1 cellular context compared by ENCODE assay signal in the genomic region with DNA sequence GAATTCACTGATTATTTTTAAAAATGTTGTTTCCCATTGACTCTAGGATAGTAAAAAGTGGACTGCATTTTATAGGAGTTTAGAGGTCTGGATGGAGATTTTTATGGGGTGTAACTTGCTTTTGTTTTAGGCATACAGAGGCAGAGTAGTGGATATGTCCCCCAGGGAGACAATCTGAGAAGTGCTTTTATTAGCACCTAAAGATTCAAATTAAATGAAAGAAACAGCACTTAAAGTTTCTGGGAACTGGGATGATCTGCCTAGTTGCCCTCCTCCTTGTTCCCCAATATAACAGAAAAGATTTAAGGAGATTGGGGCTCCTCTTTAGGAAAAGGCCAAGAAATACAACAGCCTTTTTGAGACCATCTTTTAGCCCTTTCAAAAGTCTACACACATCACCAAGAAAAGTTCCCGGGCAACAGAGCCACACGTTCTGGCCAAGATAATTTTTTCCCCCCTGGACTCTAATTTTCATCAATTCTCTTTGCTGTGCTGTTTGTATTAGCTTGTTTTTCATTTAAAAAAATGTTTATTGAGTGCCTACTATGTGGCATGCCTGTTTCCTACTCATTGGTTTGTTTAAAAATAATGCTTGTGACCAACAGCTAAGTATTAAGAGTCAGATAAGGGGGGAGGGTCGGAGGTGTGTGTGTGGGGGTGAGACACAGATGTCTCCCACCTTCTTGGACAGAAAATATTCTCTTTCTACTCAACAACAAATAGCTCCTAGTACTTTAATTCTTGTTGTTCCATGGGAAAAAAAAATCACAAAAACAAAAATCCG.
TF ChIP-seq lines count a peak whose summit lies in the region.

No MANE protein-coding gene starts in this region.

TF ChIP-seq in K562, 482 proteins besides CTCF, POLR2A, EP300 and RAD21 (continued from another document):
- TF ChIP-seq MNT (conservative IDR thresholded peaks at IDR 0.05) (peak; percentile 84 to 87; a peak in 2 of 4 replicates), FOSL1 (tag; conservative IDR thresholded peaks at IDR 0.05) (no peak), KDM1A (IDR thresholded peaks at IDR 0.05) (peak in 1 of 2 experiments; percentile 73; a peak in 1 of 4 replicates), ZNF511 (CRISPR knock-in tag; IDR thresholded peaks at IDR 0.05) (no peak), EGR1 (conservative IDR thresholded peaks at IDR 0.05) (peak; percentile 60; the same call in 1 of the 2 replicates), CHD1 (IDR thresholded peaks at IDR 0.05; ENCODE audit: low read length) (no peak), ZBED1 (IDR thresholded peaks at IDR 0.05) (no peak)
- TF ChIP-seq, protein P1, sequence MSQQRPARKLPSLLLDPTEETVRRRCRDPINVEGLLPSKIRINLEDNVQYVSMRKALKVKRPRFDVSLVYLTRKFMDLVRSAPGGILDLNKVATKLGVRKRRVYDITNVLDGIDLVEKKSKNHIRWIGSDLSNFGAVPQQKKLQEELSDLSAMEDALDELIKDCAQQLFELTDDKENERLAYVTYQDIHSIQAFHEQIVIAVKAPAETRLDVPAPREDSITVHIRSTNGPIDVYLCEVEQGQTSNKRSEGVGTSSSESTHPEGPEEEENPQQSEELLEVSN (IDR thresholded peaks at IDR 0.05; ENCODE audit: borderline replicate concordance in 1 of 2, extremely low read depth in 1 of 2, insufficient read depth in 1 of 2, insufficient read length in 1 of 2, low read depth in 1 of 2, low read length in 1 of 2, poor library complexity in 1 of 2, severe bottlenecking in 1 of 2) = peak in 1 of 2 experiments; percentile 10
- TF ChIP-seq, protein P2, sequence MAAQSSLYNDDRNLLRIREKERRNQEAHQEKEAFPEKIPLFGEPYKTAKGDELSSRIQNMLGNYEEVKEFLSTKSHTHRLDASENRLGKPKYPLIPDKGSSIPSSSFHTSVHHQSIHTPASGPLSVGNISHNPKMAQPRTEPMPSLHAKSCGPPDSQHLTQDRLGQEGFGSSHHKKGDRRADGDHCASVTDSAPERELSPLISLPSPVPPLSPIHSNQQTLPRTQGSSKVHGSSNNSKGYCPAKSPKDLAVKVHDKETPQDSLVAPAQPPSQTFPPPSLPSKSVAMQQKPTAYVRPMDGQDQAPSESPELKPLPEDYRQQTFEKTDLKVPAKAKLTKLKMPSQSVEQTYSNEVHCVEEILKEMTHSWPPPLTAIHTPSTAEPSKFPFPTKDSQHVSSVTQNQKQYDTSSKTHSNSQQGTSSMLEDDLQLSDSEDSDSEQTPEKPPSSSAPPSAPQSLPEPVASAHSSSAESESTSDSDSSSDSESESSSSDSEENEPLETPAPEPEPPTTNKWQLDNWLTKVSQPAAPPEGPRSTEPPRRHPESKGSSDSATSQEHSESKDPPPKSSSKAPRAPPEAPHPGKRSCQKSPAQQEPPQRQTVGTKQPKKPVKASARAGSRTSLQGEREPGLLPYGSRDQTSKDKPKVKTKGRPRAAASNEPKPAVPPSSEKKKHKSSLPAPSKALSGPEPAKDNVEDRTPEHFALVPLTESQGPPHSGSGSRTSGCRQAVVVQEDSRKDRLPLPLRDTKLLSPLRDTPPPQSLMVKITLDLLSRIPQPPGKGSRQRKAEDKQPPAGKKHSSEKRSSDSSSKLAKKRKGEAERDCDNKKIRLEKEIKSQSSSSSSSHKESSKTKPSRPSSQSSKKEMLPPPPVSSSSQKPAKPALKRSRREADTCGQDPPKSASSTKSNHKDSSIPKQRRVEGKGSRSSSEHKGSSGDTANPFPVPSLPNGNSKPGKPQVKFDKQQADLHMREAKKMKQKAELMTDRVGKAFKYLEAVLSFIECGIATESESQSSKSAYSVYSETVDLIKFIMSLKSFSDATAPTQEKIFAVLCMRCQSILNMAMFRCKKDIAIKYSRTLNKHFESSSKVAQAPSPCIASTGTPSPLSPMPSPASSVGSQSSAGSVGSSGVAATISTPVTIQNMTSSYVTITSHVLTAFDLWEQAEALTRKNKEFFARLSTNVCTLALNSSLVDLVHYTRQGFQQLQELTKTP (IDR thresholded peaks at IDR 0.05; ENCODE audit: low read depth in 1 of 2, partially characterized antibody in 2 of 2) = peak in 1 of 2 experiments; percentile 78
